Comparison of ENCODE assay signal across 8 cellular contexts in the genomic region with DNA sequence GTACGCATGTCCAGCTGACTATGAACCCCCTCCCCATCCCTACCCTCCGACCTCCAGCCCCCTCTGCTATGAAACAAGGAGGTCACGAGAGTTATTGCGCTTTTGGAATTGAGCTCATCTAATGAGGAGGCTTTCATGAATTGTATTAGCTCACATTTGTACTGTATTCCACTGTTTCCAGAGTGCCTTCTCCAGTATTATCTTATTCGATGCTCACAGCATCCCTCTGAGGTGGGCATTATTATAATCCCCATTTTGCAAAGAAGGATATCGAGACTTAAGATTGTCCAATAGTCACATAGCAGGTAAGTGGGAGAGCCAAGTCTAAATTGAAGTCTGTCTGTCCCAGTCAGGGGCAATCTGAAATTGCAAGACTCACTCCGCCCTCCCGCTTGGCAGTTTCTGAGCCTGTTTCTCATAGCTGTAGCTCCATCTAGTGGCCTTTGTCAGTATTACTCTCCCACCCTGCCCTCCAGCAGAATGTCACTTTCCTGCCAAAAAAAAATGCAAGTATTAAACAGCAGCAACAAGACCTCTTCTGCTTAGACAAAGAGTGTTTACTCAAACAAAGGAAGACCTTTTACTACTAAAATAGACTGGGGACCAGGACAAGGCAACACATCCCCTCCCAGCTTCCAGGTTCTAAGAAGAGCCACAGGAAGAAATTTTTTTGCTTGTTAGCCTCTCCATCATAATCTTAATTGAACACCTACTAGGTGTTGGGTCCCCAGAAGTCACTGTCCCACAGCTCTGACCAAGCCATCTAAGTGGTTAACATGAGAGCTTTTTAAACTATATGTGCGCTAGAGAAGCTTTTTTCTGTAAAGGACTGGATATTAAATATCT. TPM values are rescaled to one million over a fixed set of nuclear protein-coding genes. Genes with fewer than 3 reads are reported as not detected.
DNase-seq lines count a peak whose midpoint lies in the region; ATAC-seq and TF ChIP-seq lines count a peak whose summit lies in the region.

No MANE protein-coding gene starts in this region.

- peak; percentile 48 to 82 (median 72) for TF ChIP-seq CTCF in Peyer's patch (IDR thresholded peaks at IDR 0.05)
- TF ChIP-seq CTCF in tibial nerve (IDR thresholded peaks at IDR 0.05) = peak; percentile 65 to 79 (median 68)

- DNase-seq in NCI-H1436 (lab: John Stamatoyannopoulos, UW) (peak; percentile 58), NCI-H1436 treated with DMSO at 0.1 percent for 48 hours (lab: John Stamatoyannopoulos, UW) (no peak), KBM-7 (peak; percentile 84), Peyer's patch (peak in 2 of 3 donors; percentile 25 to 71), fibroblast of the conjunctiva (ENCODE audit: low read depth) (peak; percentile 75), occipital lobe (lab: John Stamatoyannopoulos, UW) (peak; percentile 7), tibial nerve (ENCODE audit: low spot score in 2 of 2) (peak; percentile 38 to 82)
- peak; percentile 54 to 61 for DNase-seq in activated T-cell treated with anti-CD3 and anti-CD28 coated beads, Interleukin-2, amount 50 U/mL, for 72 hours

- H3K9me3 ChIP-seq in Peyer's patch (no peaks in the 10 kb centered on the region), tibial nerve (no peaks in the 10 kb centered on the region)

- no peaks in the 10 kb centered on the region for H3K36me3 Mint-ChIP-seq in activated T-cell treated with anti-CD3 and anti-CD28 coated beads, Interleukin-2, amount 50 U/mL, for 72 hours (ENCODE audit: insufficient read depth in 2 of 2)

- 34 to 44% methylated on average over 9 of the region's 9 CpGs for WGBS in tibial nerve, 2 donors

- no peak for TF ChIP-seq EP300 in tibial nerve (IDR thresholded peaks at IDR 0.05)

- H3K27ac Mint-ChIP-seq in activated T-cell treated with anti-CD3 and anti-CD28 coated beads, Interleukin-2, amount 50 U/mL, for 72 hours = no peak overlapping the region

- H3K36me3 ChIP-seq in Peyer's patch = no peaks in the 10 kb centered on the region
- no peaks in the 10 kb centered on the region for H3K36me3 ChIP-seq in tibial nerve

- peaks cover 13% of the 10 kb centered on the region for H3K27me3 Mint-ChIP-seq in activated T-cell treated with anti-CD3 and anti-CD28 coated beads, Interleukin-2, amount 50 U/mL, for 72 hours (ENCODE audit: low read depth)

- H3K4me1 ChIP-seq in Peyer's patch (no peaks in the 10 kb centered on the region), tibial nerve (no peaks in the 10 kb centered on the region)

- no peaks in the 10 kb centered on the region for H3K9me3 Mint-ChIP-seq in activated T-cell treated with anti-CD3 and anti-CD28 coated beads, Interleukin-2, amount 50 U/mL, for 72 hours

- TF ChIP-seq POLR2A in Peyer's patch (IDR thresholded peaks at IDR 0.05) (no peak), tibial nerve (IDR thresholded peaks at IDR 0.05) (no peak)

- no peaks in the 10 kb centered on the region for H3K4me1 Mint-ChIP-seq in activated T-cell treated with anti-CD3 and anti-CD28 coated beads, Interleukin-2, amount 50 U/mL, for 72 hours (ENCODE audit: low read depth)

- in situ Hi-C loops in KBM-7 (cut with MboI; ENCODE audit: low pct_unique_long_range_greater_than_20kb, low sequenced_read_pairs) = no loop called here

- H3K4me3 ChIP-seq in Peyer's patch = no peak overlapping the region
- H3K4me3 ChIP-seq in tibial nerve = no peak overlapping the region

- H3K4me3 Mint-ChIP-seq in activated T-cell treated with anti-CD3 and anti-CD28 coated beads, Interleukin-2, amount 50 U/mL, for 72 hours = no peak overlapping the region

- H3K27me3 ChIP-seq in Peyer's patch (no peaks in the 10 kb centered on the region), tibial nerve (no peaks in the 10 kb centered on the region)

- no peak overlapping the region for H3K27ac ChIP-seq in Peyer's patch
- H3K27ac ChIP-seq in tibial nerve = no peak overlapping the region

- no peak for ATAC-seq in activated T-cell treated with anti-CD3 and anti-CD28 coated beads, Interleukin-2, amount 50 U/mL, for 72 hours (replicated peaks in 1 of 2)

RNA-seq across cellular contexts. Expression of a gene that starts 48.6 kb away (rescaled TPM):
- under 1 TPM in 1 of 4 donors, not detected in 3; 0.38 TPM for total RNA-seq in Peyer's patch
- not detected for total RNA-seq in activated T-cell treated with anti-CD3 and anti-CD28 coated beads, Interleukin-2, amount 50 U/mL, for 72 hours
- not detected for total RNA-seq in occipital lobe
- under 1 TPM in 3 of 4 donors, not detected in 1; 0.21 to 0.59 (median 0.22) TPM for total RNA-seq in tibial nerve
